ENCODE assay signal across 22 cellular contexts in genomic region chr13:99601535-99601934, GRCh38. TPM values are rescaled to one million over a fixed set of nuclear protein-coding genes. Genes with fewer than 3 reads are reported as not detected.
A peak's percentile ranks its signal among the peaks of the same experiment; 100 is the strongest.
DNase-seq lines count a peak whose midpoint lies in the region; ATAC-seq and TF ChIP-seq lines count a peak whose summit lies in the region.
"Had no signal": no experiment of that assay in that cellular context is flagged by ENCODE, and none has a peak within 500 bp of the region (broad histone marks: within the 10 kb centered on the region; RNA-seq: fewer than 3 reads in every experiment).

No MANE protein-coding gene starts in this region.

- peak overlapping the region; percentile 13 for H3K27ac Mint-ChIP-seq in activated CD4-positive, alpha-beta memory T cell treated with anti-CD3 and anti-CD28 coated beads, Interleukin-2, amount 10 ng/mL, durations not matched to agents 7 days and 5 days
- no peak overlapping the region for H3K27ac Mint-ChIP-seq in activated CD4-positive, alpha-beta memory T cell treated with anti-CD3 and anti-CD28 coated beads for 36 hours
- H3K27ac Mint-ChIP-seq in T-helper 1 cell treated with Interleukin-12 subunit alpha and Interleukin-12 subunit beta and Interleukin-4 antibody, amounts not matched to agents 30 μg/mL and 1 μg/mL, for 36 hours = peak overlapping the region; percentile 6
- H3K27ac Mint-ChIP-seq in naive B cell = peak overlapping the region in 2 of 6 donors; percentile 44 to 88
- H3K27ac Mint-ChIP-seq: mesothelial cell of epicardium had no signal

- CTCF ChIA-PET in activated CD4-positive, alpha-beta memory T cell treated with anti-CD3 and anti-CD28 coated beads, Interleukin-2, amount 10 ng/mL, durations not matched to agents 7 days and 5 days (lab: Charles Lee) = no interaction called here
- CTCF ChIA-PET in activated CD4-positive, alpha-beta memory T cell treated with anti-CD3 and anti-CD28 coated beads for 36 hours (lab: Charles Lee) = no interaction called here

- H3K4me3 Mint-ChIP-seq in activated CD4-positive, alpha-beta memory T cell treated with anti-CD3 and anti-CD28 coated beads, Interleukin-2, amount 10 ng/mL, durations not matched to agents 7 days and 5 days = no peak overlapping the region
- H3K4me3 Mint-ChIP-seq in activated CD4-positive, alpha-beta memory T cell treated with anti-CD3 and anti-CD28 coated beads for 36 hours = no peak overlapping the region
- peak overlapping the region; percentile 2 for H3K4me3 Mint-ChIP-seq in T-helper 1 cell treated with Interleukin-12 subunit alpha and Interleukin-12 subunit beta and Interleukin-4 antibody, amounts not matched to agents 30 μg/mL and 1 μg/mL, for 36 hours
- peak overlapping the region in 5 of 8 donors; percentile 1 to 65 (median 20) for H3K4me3 Mint-ChIP-seq in naive B cell
- H3K4me3 Mint-ChIP-seq: mesothelial cell of epicardium had no signal

- H3K4me1 Mint-ChIP-seq in activated CD4-positive, alpha-beta memory T cell treated with anti-CD3 and anti-CD28 coated beads, Interleukin-2, amount 10 ng/mL, durations not matched to agents 7 days and 5 days = peaks cover 21% of the 10 kb centered on the region
- peaks cover 20% of the 10 kb centered on the region for H3K4me1 Mint-ChIP-seq in activated CD4-positive, alpha-beta memory T cell treated with anti-CD3 and anti-CD28 coated beads for 36 hours (ENCODE audit: low read depth)
- H3K4me1 Mint-ChIP-seq in T-helper 1 cell treated with Interleukin-12 subunit alpha and Interleukin-12 subunit beta and Interleukin-4 antibody, amounts not matched to agents 30 μg/mL and 1 μg/mL, for 36 hours (ENCODE audit: low read depth) = peaks cover 27% of the 10 kb centered on the region
- H3K4me1 Mint-ChIP-seq in naive B cell = peaks cover 25 to 29% (median 26%) of the 10 kb centered on the region in 3 donors

- ATAC-seq in naive B cell (ENCODE audit: low read depth in 2 of 2) (no peak), HG03097 (IDR thresholded peaks at IDR 0.05; ENCODE audit: low FRiP score, unreplicated experiment) (no peak), HG03175 (IDR thresholded peaks at IDR 0.05; ENCODE audit: unreplicated experiment) (no peak)
- ATAC-seq: A549; activated CD4-positive, CD25-positive, alpha-beta regulatory T cell treated with anti-CD3 and anti-CD28 coated beads, Interleukin-2, amount 50 U/mL, for 24 hours; esophagus mucosa; left cardiac atrium had no signal

- intact Hi-C loops in activated CD4-positive, alpha-beta memory T cell treated with anti-CD3 and anti-CD28 coated beads for 36 hours (cut with micrococcal nuclease) = loop anchor here (10.0 kb wide), 1 partner anchor 297 kb away; the partner anchor contains the start of gene GPR183

- TF ChIP-seq CTCF in GM12865 (IDR thresholded peaks at IDR 0.05; ENCODE audit: insufficient read depth, low read depth, low read length, missing control alignments) = no peak

- no peak overlapping the region for H3K4me3 ChIP-seq in GM12865 (ENCODE audit: low read depth, low read length)
- H3K4me3 ChIP-seq: A549, adrenal gland, cardiac muscle cell, SJCRH30 had no signal

- POLR2A ChIA-PET in activated CD4-positive, alpha-beta memory T cell treated with anti-CD3 and anti-CD28 coated beads, Interleukin-2, amount 10 ng/mL, durations not matched to agents 7 days and 5 days (lab: Charles Lee) = no interaction called here
- POLR2A ChIA-PET in activated CD4-positive, alpha-beta memory T cell treated with anti-CD3 and anti-CD28 coated beads for 36 hours (lab: Charles Lee) = no interaction called here

- H3K9me3 Mint-ChIP-seq in activated CD4-positive, alpha-beta memory T cell treated with anti-CD3 and anti-CD28 coated beads, Interleukin-2, amount 10 ng/mL, durations not matched to agents 7 days and 5 days = no peaks in the 10 kb centered on the region
- H3K9me3 Mint-ChIP-seq in activated CD4-positive, alpha-beta memory T cell treated with anti-CD3 and anti-CD28 coated beads for 36 hours = no peaks in the 10 kb centered on the region
- no peaks in the 10 kb centered on the region for H3K9me3 Mint-ChIP-seq in T-helper 1 cell treated with Interleukin-12 subunit alpha and Interleukin-12 subunit beta and Interleukin-4 antibody, amounts not matched to agents 30 μg/mL and 1 μg/mL, for 36 hours
- no peaks in the 10 kb centered on the region for H3K9me3 Mint-ChIP-seq in naive B cell
- H3K9me3 Mint-ChIP-seq: mesothelial cell of epicardium had no signal

- no peaks in the 10 kb centered on the region for H3K27me3 Mint-ChIP-seq in activated CD4-positive, alpha-beta memory T cell treated with anti-CD3 and anti-CD28 coated beads, Interleukin-2, amount 10 ng/mL, durations not matched to agents 7 days and 5 days
- H3K27me3 Mint-ChIP-seq in activated CD4-positive, alpha-beta memory T cell treated with anti-CD3 and anti-CD28 coated beads for 36 hours = no peaks in the 10 kb centered on the region
- H3K27me3 Mint-ChIP-seq in T-helper 1 cell treated with Interleukin-12 subunit alpha and Interleukin-12 subunit beta and Interleukin-4 antibody, amounts not matched to agents 30 μg/mL and 1 μg/mL, for 36 hours (ENCODE audit: low read depth) = peaks cover 16% of the 10 kb centered on the region
- H3K27me3 Mint-ChIP-seq in naive B cell = no peaks in the 10 kb centered on the region

- H3K36me3 Mint-ChIP-seq in activated CD4-positive, alpha-beta memory T cell treated with anti-CD3 and anti-CD28 coated beads, Interleukin-2, amount 10 ng/mL, durations not matched to agents 7 days and 5 days (ENCODE audit: low read depth) = no peaks in the 10 kb centered on the region
- no peaks in the 10 kb centered on the region for H3K36me3 Mint-ChIP-seq in activated CD4-positive, alpha-beta memory T cell treated with anti-CD3 and anti-CD28 coated beads for 36 hours
- no peaks in the 10 kb centered on the region for H3K36me3 Mint-ChIP-seq in T-helper 1 cell treated with Interleukin-12 subunit alpha and Interleukin-12 subunit beta and Interleukin-4 antibody, amounts not matched to agents 30 μg/mL and 1 μg/mL, for 36 hours (ENCODE audit: low read depth)
- H3K36me3 Mint-ChIP-seq in naive B cell = peaks cover 0 to 7% of the 10 kb centered on the region in 2 donors
- H3K36me3 Mint-ChIP-seq: mesothelial cell of epicardium had no signal

- DNase-seq in activated CD4-positive, alpha-beta memory T cell treated with anti-CD3 and anti-CD28 coated beads, Interleukin-2, amount 10 ng/mL, durations not matched to agents 7 days and 5 days = no peak
- no peak for DNase-seq in activated CD4-positive, alpha-beta memory T cell treated with anti-CD3 and anti-CD28 coated beads for 36 hours
- DNase-seq in GM12865 (ENCODE audit: low read depth) (peak; percentile 35), naive B cell (peak; percentile 27), AG08396 (ENCODE audit: low spot score) (no peak)
- DNase-seq: activated CD8-positive, alpha-beta memory T cell treated with anti-CD3 and anti-CD28 coated beads, Interleukin-2, amount 50 U/mL, for 48 hours; adrenal gland; DMS79 treated with DMSO at 0.1 percent for 48 hours; HCEC 1CT; left cardiac atrium; NCI-H1417 treated with DMSO at 0.1 percent for 48 hours; NCI-H524 treated with DMSO at 0.1 percent for 48 hours; SJCRH30; trophoblast cell had no signal

RNA-seq across cellular contexts. Expression of gene CLYBL, which starts 5.0 kb away (rescaled TPM):
- total RNA-seq in activated CD4-positive, alpha-beta memory T cell treated with anti-CD3 and anti-CD28 coated beads, Interleukin-2, amount 10 ng/mL, durations not matched to agents 7 days and 5 days = 1 to 10 TPM; 4.2 to 4.9 TPM
- 1 to 10 TPM; 5.4 TPM for total RNA-seq in activated CD4-positive, alpha-beta memory T cell treated with anti-CD3 and anti-CD28 coated beads for 36 hours
- polyA plus RNA-seq in naive B cell (ENCODE audit: low read depth in 6 of 6) = 10 to 100 TPM in 4 of 6 donors, 1 to 10 TPM in 2; 4.3 to 21.6 (median 10.9) TPM

Comparison
In these comparisons a context has a peak if more than half of its experiments do, and no peak if none do; other contexts are left out.
1. DNase-seq: peak in GM12865 (single experiment) and naive B cell (single experiment); none in activated CD4-positive, alpha-beta memory T cell treated with anti-CD3 and anti-CD28 coated beads, Interleukin-2, amount 10 ng/mL, durations not matched to agents 7 days and 5 days (single experiment), activated CD4-positive, alpha-beta memory T cell treated with anti-CD3 and anti-CD28 coated beads for 36 hours (single experiment) and AG08396 (single experiment).
2. H3K4me3 Mint-ChIP-seq: peak in T-helper 1 cell treated with Interleukin-12 subunit alpha and Interleukin-12 subunit beta and Interleukin-4 antibody, amounts not matched to agents 30 μg/mL and 1 μg/mL, for 36 hours (single experiment) and naive B cell (5 of 8); none in activated CD4-positive, alpha-beta memory T cell treated with anti-CD3 and anti-CD28 coated beads, Interleukin-2, amount 10 ng/mL, durations not matched to agents 7 days and 5 days (single experiment) and activated CD4-positive, alpha-beta memory T cell treated with anti-CD3 and anti-CD28 coated beads for 36 hours (single experiment).